26 cellular contexts compared by ENCODE assay signal in the genomic region with DNA sequence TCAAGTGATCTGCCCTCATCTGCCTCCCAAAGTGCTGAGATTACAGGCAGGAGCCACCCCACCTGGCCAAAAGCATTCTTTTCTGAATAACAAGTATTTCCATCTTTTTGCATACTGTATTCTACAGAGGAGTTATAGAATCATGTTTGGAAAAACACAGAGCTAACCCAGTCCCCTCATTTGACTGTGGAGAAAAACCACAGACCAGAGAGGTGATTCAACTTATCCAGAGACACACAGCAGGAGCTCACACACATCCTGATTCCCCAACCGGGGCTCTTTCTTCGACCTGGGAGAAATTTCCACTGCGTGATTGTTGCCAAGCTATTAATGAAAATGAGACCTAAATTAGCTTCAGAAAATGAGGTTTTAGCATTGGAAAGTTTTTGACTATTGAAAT.
"Had no signal": no experiment of that assay in that cellular context is flagged by ENCODE, and none has a peak within 500 bp of the region (broad histone marks: within the 10 kb centered on the region; RNA-seq: fewer than 3 reads in every experiment).

No MANE protein-coding gene starts in this region.

- H3K4me1 ChIP-seq: colonic mucosa had no signal

- H3K4me3 ChIP-seq: ascending aorta, cardiac muscle cell, colonic mucosa, dorsolateral prefrontal cortex, gastroesophageal sphincter, stomach, thyroid gland, upper lobe of right lung had no signal

- FAIRE-seq: kidney had no signal

- H3K9me3 ChIP-seq: ascending aorta, colonic mucosa, gastroesophageal sphincter, stomach, thyroid gland, upper lobe of right lung had no signal

- H3K9me3 Mint-ChIP-seq: activated B cell treated with CpG ODN at 0.5 μM for 24 hours; activated CD8-positive, alpha-beta T cell treated with anti-CD3 and anti-CD28 coated beads for 36 hours; activated T-cell treated with anti-CD3 and anti-CD28 coated beads, Interleukin-2, amount 50 U/mL, for 72 hours; immature natural killer cell; T-helper 2 cell treated with Interferon-gamma antibody and Interleukin-4, amounts not matched to agents 5 μg/mL and 100 μg/mL, for 36 hours had no signal

- H3K36me3 Mint-ChIP-seq: brain; naive thymus-derived CD4-positive, alpha-beta T cell had no signal

- ATAC-seq: activated CD8-positive, alpha-beta T cell treated with anti-CD3 and anti-CD28 coated beads for 36 hours; activated T-cell treated with anti-CD3 and anti-CD28 coated beads, Interleukin-2, amount 50 U/mL, for 72 hours; gastroesophageal sphincter; left colon; naive thymus-derived CD4-positive, alpha-beta T cell; right cardiac atrium; upper lobe of right lung had no signal

- H3K27ac Mint-ChIP-seq: activated B cell treated with CpG ODN at 0.5 μM for 24 hours; activated CD8-positive, alpha-beta T cell treated with anti-CD3 and anti-CD28 coated beads for 36 hours; activated T-cell treated with anti-CD3 and anti-CD28 coated beads, Interleukin-2, amount 50 U/mL, for 72 hours; immature natural killer cell; naive thymus-derived CD4-positive, alpha-beta T cell; T-helper 2 cell treated with Interferon-gamma antibody and Interleukin-4, amounts not matched to agents 5 μg/mL and 100 μg/mL, for 36 hours had no signal

- DNase-seq: activated CD4-positive, alpha-beta T cell treated with anti-CD3 and anti-CD28 coated beads, Interleukin-2, amount 50 U/mL, for 1 hour; activated CD8-positive, alpha-beta T cell treated with anti-CD3 and anti-CD28 coated beads for 36 hours; activated T-cell treated with anti-CD3 and anti-CD28 coated beads, Interleukin-2, amount 50 U/mL, for 72 hours; cerebellar nuclear complex; colonic mucosa; effector memory CD4-positive, alpha-beta T cell; head of caudate nucleus; hippocampal formation; immature natural killer cell; kidney; left colon; midbrain; naive thymus-derived CD4-positive, alpha-beta T cell; right cardiac atrium; stimulated activated CD4-positive, alpha-beta T cell treated with anti-CD3 and anti-CD28 coated beads, Interleukin-2, amount 100 ng/mL, for 48 hours; stomach; T-helper 1 cell; thyroid gland had no signal

- H3K4me3 Mint-ChIP-seq: activated B cell treated with CpG ODN at 0.5 μM for 24 hours; activated CD8-positive, alpha-beta T cell treated with anti-CD3 and anti-CD28 coated beads for 36 hours; activated T-cell treated with anti-CD3 and anti-CD28 coated beads, Interleukin-2, amount 50 U/mL, for 72 hours; immature natural killer cell; naive thymus-derived CD4-positive, alpha-beta T cell; T-helper 2 cell treated with Interferon-gamma antibody and Interleukin-4, amounts not matched to agents 5 μg/mL and 100 μg/mL, for 36 hours had no signal

- H3K27me3 ChIP-seq: ascending aorta, colonic mucosa, gastroesophageal sphincter, stomach, thyroid gland, upper lobe of right lung had no signal

- H3K36me3 ChIP-seq: ascending aorta, cardiac muscle cell, colonic mucosa, gastroesophageal sphincter, stomach, thyroid gland, upper lobe of right lung had no signal

- H3K27ac ChIP-seq: ascending aorta, cardiac muscle cell, colonic mucosa, dorsolateral prefrontal cortex, gastroesophageal sphincter, stomach, thyroid gland, upper lobe of right lung had no signal
